12 cellular contexts compared by ENCODE assay signal in the genomic region with DNA sequence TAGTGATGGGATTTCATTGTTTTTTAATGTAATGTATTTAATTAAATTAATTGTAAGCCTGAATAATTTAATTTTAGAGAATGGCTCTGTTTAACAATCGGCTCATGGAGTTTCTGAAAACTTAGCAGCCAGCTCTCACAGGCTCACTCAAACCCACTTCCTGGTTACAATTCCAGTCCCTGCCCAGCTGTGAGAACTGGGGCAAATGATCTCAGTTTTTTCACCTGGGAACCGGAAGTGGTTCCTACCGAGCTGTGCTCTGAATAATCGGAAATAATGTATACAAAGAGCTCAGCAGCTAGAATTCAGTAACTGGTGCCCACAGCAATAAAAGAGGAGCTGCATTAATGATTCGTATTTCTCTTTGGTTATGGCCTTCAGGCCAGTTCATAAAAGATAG.
DNase-seq lines count a peak whose midpoint lies in the region; ATAC-seq and TF ChIP-seq lines count a peak whose summit lies in the region.
"Had no signal": no experiment of that assay in that cellular context is flagged by ENCODE, and none has a peak within 500 bp of the region (broad histone marks: within the 10 kb centered on the region; RNA-seq: fewer than 3 reads in every experiment).

No MANE protein-coding gene starts in this region.

- H3K27ac ChIP-seq in right atrium auricular region, result no peak overlapping the region
- H3K27ac ChIP-seq: parathyroid adenoma had no signal

- DNase-seq in activated CD8-positive, alpha-beta memory T cell treated with anti-CD3 and anti-CD28 coated beads, Interleukin-2, amount 10 ng/mL, durations not matched to agents 7 days and 5 days, result peak; percentile 78
- no peak for DNase-seq in activated CD8-positive, alpha-beta memory T cell treated with anti-CD3 and anti-CD28 coated beads for 24 hours
- peak; percentile 63 for DNase-seq in activated effector memory CD4-positive, alpha-beta T cell treated with anti-CD3 and anti-CD28 coated beads, Interleukin-2, amount 50 U/mL, for 16 hours
- DNase-seq in stimulated activated CD8-positive, alpha-beta memory T cell treated with anti-CD3 and anti-CD28 coated beads, Interleukin-4, amount 100 ng/mL, for 24 hours (ENCODE audit: low read depth), result peak; percentile 10
- DNase-seq in D341Med (ENCODE audit: low spot score) (no peak), right atrium auricular region (ENCODE audit: low spot score) (no peak)
- DNase-seq: effector CD8-positive, alpha-beta T cell; head of caudate nucleus; NCI-H1694 had no signal

- CTCF ChIA-PET in activated CD8-positive, alpha-beta memory T cell treated with anti-CD3 and anti-CD28 coated beads, Interleukin-2, amount 10 ng/mL, durations not matched to agents 7 days and 5 days (lab: Charles Lee), result interaction anchor here (1.5 to 1.8 kb wide), 2 partner anchors 10 to 133 kb away, joined by 7 to 9 read pairs; no protein-coding TSS in a partner anchor

- H3K4me3 ChIP-seq in right atrium auricular region, result no peak overlapping the region

- H3K36me3 Mint-ChIP-seq in activated CD8-positive, alpha-beta memory T cell treated with anti-CD3 and anti-CD28 coated beads, Interleukin-2, amount 10 ng/mL, durations not matched to agents 7 days and 5 days, result no peaks in the 10 kb centered on the region

- no peaks in the 10 kb centered on the region for H3K4me1 ChIP-seq in right atrium auricular region
- H3K4me1 ChIP-seq: parathyroid adenoma had no signal

- H3K9me3 Mint-ChIP-seq in activated CD8-positive, alpha-beta memory T cell treated with anti-CD3 and anti-CD28 coated beads, Interleukin-2, amount 10 ng/mL, durations not matched to agents 7 days and 5 days (ENCODE audit: low read depth), result no peaks in the 10 kb centered on the region

- no peaks in the 10 kb centered on the region for H3K9me3 ChIP-seq in right atrium auricular region

- H3K4me1 Mint-ChIP-seq in activated CD8-positive, alpha-beta memory T cell treated with anti-CD3 and anti-CD28 coated beads, Interleukin-2, amount 10 ng/mL, durations not matched to agents 7 days and 5 days, result peaks cover 16% of the 10 kb centered on the region

- TF ChIP-seq CTCF in right atrium auricular region (IDR thresholded peaks at IDR 0.05), result no peak

- H3K27me3 Mint-ChIP-seq in activated CD8-positive, alpha-beta memory T cell treated with anti-CD3 and anti-CD28 coated beads, Interleukin-2, amount 10 ng/mL, durations not matched to agents 7 days and 5 days, result peaks cover 2% of the 10 kb centered on the region

- ATAC-seq in activated CD8-positive, alpha-beta memory T cell treated with anti-CD3 and anti-CD28 coated beads, Interleukin-2, amount 10 ng/mL, durations not matched to agents 7 days and 5 days, result peak; percentile 93
- peak; percentile 81 for ATAC-seq in HG03139 (IDR thresholded peaks at IDR 0.05; ENCODE audit: unreplicated experiment)
- ATAC-seq in GM18517 (IDR thresholded peaks at IDR 0.05; ENCODE audit: unreplicated experiment), result no peak

- H3K27ac Mint-ChIP-seq in activated CD8-positive, alpha-beta memory T cell treated with anti-CD3 and anti-CD28 coated beads, Interleukin-2, amount 10 ng/mL, durations not matched to agents 7 days and 5 days, result peak overlapping the region; percentile 10

- H3K4me3 Mint-ChIP-seq in activated CD8-positive, alpha-beta memory T cell treated with anti-CD3 and anti-CD28 coated beads, Interleukin-2, amount 10 ng/mL, durations not matched to agents 7 days and 5 days, result no peak overlapping the region

- no peaks in the 10 kb centered on the region for H3K27me3 ChIP-seq in right atrium auricular region

- H3K36me3 ChIP-seq in right atrium auricular region, result no peaks in the 10 kb centered on the region

Comparison
In these comparisons a context has a peak if more than half of its experiments do, and no peak if none do; other contexts are left out.
1. DNase-seq: peak in activated CD8-positive, alpha-beta memory T cell treated with anti-CD3 and anti-CD28 coated beads, Interleukin-2, amount 10 ng/mL, durations not matched to agents 7 days and 5 days (single experiment), activated effector memory CD4-positive, alpha-beta T cell treated with anti-CD3 and anti-CD28 coated beads, Interleukin-2, amount 50 U/mL, for 16 hours (single experiment) and stimulated activated CD8-positive, alpha-beta memory T cell treated with anti-CD3 and anti-CD28 coated beads, Interleukin-4, amount 100 ng/mL, for 24 hours (single experiment); none in activated CD8-positive, alpha-beta memory T cell treated with anti-CD3 and anti-CD28 coated beads for 24 hours (single experiment), D341Med (single experiment) and right atrium auricular region (single experiment).